In the genomic region with DNA sequence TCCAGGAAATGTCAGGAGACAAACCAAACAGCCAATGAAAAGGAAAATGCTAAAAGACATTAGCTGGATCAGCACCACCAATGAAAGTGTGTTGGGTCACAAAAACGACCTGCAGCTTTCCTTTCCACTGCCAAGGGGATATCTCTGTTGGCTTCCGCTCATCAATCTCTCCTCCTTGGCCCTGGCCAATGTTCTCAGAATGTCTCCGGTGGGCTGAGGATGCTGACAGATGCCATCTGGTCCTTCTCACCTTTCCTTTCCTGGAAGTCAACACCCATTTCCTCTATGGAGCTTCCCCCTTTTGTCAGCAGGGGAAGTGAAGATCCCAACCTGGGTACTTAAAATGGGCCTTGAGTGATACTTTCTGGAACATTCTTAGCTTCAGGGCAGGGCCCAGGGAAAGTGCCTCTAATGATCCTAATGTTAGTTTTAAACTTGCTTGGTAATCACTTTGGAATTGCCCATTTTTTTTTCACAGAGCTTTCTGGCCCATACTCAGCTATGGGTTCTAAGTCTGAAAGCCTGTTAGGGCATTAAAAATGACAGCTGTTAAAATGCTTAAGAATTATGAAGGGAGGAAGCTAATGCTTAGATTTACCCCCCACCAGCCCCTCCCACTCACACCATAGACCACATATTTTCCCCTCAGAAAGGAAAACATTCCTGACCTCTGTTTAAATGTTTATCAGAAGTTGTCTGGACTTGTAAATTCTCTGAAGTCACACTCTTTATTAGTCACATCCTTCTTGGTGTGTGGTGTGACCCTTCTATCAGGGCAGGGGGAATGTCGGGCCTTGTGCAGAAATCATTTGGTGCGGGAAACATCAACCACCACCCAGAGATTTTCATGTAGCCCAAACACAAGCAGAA, we compare ENCODE assay signal across 10 cellular contexts. TPM values are rescaled to one million over a fixed set of nuclear protein-coding genes. Genes with fewer than 3 reads are reported as not detected.
DNase-seq lines count a peak whose midpoint lies in the region; ATAC-seq and TF ChIP-seq lines count a peak whose summit lies in the region.
"Had no signal": no experiment of that assay in that cellular context is flagged by ENCODE, and none has a peak within 500 bp of the region (broad histone marks: within the 10 kb centered on the region; RNA-seq: fewer than 3 reads in every experiment).

No MANE protein-coding gene starts in this region.

- peaks cover 4% of the 10 kb centered on the region for H3K9me3 Mint-ChIP-seq in chondrocyte (ENCODE audit: low read depth)
- H3K9me3 Mint-ChIP-seq: naive B cell had no signal

- H3K4me3 ChIP-seq in left lung, result no peak overlapping the region
- H3K4me3 ChIP-seq in testis, result no peak overlapping the region
- no peak overlapping the region for H3K4me3 ChIP-seq in effector memory CD4-positive, alpha-beta T cell (ENCODE audit: insufficient read depth, low read depth, low read length, poor library complexity, severe bottlenecking)

- intact Hi-C loops in left lung (cut with DNase I), result no loop called here
- intact Hi-C loops in testis (cut with DNase I; ENCODE audit: low total_unique reads), result no loop called here

- H3K27me3 ChIP-seq in left lung, result no peaks in the 10 kb centered on the region
- H3K27me3 ChIP-seq in testis, result no peaks in the 10 kb centered on the region
- no peaks in the 10 kb centered on the region for H3K27me3 ChIP-seq in effector memory CD4-positive, alpha-beta T cell (replicated peaks; ENCODE audit: control insufficient read depth, insufficient read depth, low read length, poor library complexity, severe bottlenecking)

- no peaks in the 10 kb centered on the region for H3K36me3 ChIP-seq in left lung
- H3K36me3 ChIP-seq in testis (ENCODE audit: low read depth, missing control alignments), result no peaks in the 10 kb centered on the region
- no peaks in the 10 kb centered on the region for H3K36me3 ChIP-seq in effector memory CD4-positive, alpha-beta T cell (ENCODE audit: control insufficient read depth, insufficient read depth, low read length)

- H3K9me3 ChIP-seq in left lung (no peaks in the 10 kb centered on the region), testis (no peaks in the 10 kb centered on the region)
- H3K9me3 ChIP-seq in effector memory CD4-positive, alpha-beta T cell (ENCODE audit: control insufficient read depth, low read length), result no peaks in the 10 kb centered on the region

- TF ChIP-seq POLR2A in testis (IDR thresholded peaks at IDR 0.05), result no peak

- no peak overlapping the region for H3K4me3 Mint-ChIP-seq in chondrocyte (ENCODE audit: unreplicated experiment)

- ATAC-seq in left lung (peak; percentile 66), GM18868 (IDR thresholded peaks at IDR 0.05; ENCODE audit: unreplicated experiment) (no peak)

- peaks cover 53% of the 10 kb centered on the region for H3K36me3 Mint-ChIP-seq in chondrocyte (ENCODE audit: low read depth)
- H3K36me3 Mint-ChIP-seq: naive B cell had no signal

- H3K27ac Mint-ChIP-seq in chondrocyte (ENCODE audit: unreplicated experiment), result peak overlapping the region; percentile 97
- H3K27ac Mint-ChIP-seq: naive B cell had no signal

- TF ChIP-seq CTCF in chondrocyte (IDR thresholded peaks at IDR 0.05), result no peak
- no peak for TF ChIP-seq CTCF in left lung (IDR thresholded peaks at IDR 0.05)
- no peak for TF ChIP-seq CTCF in testis (IDR thresholded peaks at IDR 0.05)
- no peak for TF ChIP-seq CTCF in GM13976 (IDR thresholded peaks at IDR 0.05; ENCODE audit: borderline replicate concordance, control extremely low read depth, extremely low read depth, insufficient read depth, missing control alignments)

- peaks cover 96% of the 10 kb centered on the region for H3K4me1 Mint-ChIP-seq in chondrocyte (ENCODE audit: low read depth)

- H3K4me1 ChIP-seq in left lung (peaks cover 8 to 28% of the 10 kb centered on the region in 2 donors), testis (peaks cover 27% of the 10 kb centered on the region)
- no peaks in the 10 kb centered on the region for H3K4me1 ChIP-seq in effector memory CD4-positive, alpha-beta T cell (ENCODE audit: control insufficient read depth, insufficient read depth, low read length, poor library complexity, severe bottlenecking)

- H3K27ac ChIP-seq in left lung, result peak overlapping the region; percentile 47 to 62
- peak overlapping the region; percentile 48 to 77 for H3K27ac ChIP-seq in testis
- no peak overlapping the region for H3K27ac ChIP-seq in effector memory CD4-positive, alpha-beta T cell (ENCODE audit: insufficient read depth, low read length, poor library complexity, severe bottlenecking)

- in situ Hi-C loops in GM13976 (cut with MboI; ENCODE audit: low sequenced_read_pairs, unreplicated experiment), result no loop called here

- WGBS in testis, 2 donors, result 45 to 49% methylated on average over 5 of the region's 5 CpGs

- DNase-seq in HT1080 (ENCODE audit: low read depth) (peak; percentile 95), chondrocyte (ENCODE audit: low spot score) (no peak), left lung (no peak), testis (no peak), NCI-H1417 (lab: John Stamatoyannopoulos, UW) (no peak), GM13976 (ENCODE audit: low spot score) (no peak)
- no peak for DNase-seq in effector memory CD4-positive, alpha-beta T cell
- DNase-seq: naive B cell, NCI-H1417 treated with DMSO at 0.1 percent for 48 hours had no signal

- H3K27me3 Mint-ChIP-seq in chondrocyte (ENCODE audit: low read depth), result no peaks in the 10 kb centered on the region
- H3K27me3 Mint-ChIP-seq: naive B cell had no signal

RNA-seq across cellular contexts. Expression of gene IGFBP7, which starts 29.2 kb away (rescaled TPM):
- 65.0 and 84.9 TPM in 2 replicates for total RNA-seq in HT1080 (2014; rRNA removed; shearing (Covaris generic))
- 245 and 257 TPM in 2 replicates for polyA plus RNA-seq in HT1080 (2015; cell fraction: cytosol; rRNA removed)
- polyA plus RNA-seq in HT1080 (2015; cell fraction: nucleus; rRNA removed), result 242 and 275 TPM in 2 replicates
- total RNA-seq in chondrocyte (3,991 to 5,189 TPM (median 5,125 TPM) in 3 replicates), left lung (100 to 1,000 TPM; 438 to 527 TPM), testis (100 to 1,000 TPM; 451 to 817 TPM)
- 531 TPM for polyA plus RNA-seq in testis (ENCODE audit: insufficient read depth, low read depth, low replicate concordance)
